ENCODE assay signal across 8 cellular contexts in genomic region chr6:136920858-136921520, GRCh38. TPM values are rescaled to one million over a fixed set of nuclear protein-coding genes. Genes with fewer than 3 reads are reported as not detected.
A peak's percentile ranks its signal among the peaks of the same experiment; 100 is the strongest.
DNase-seq lines count a peak whose midpoint lies in the region; ATAC-seq and TF ChIP-seq lines count a peak whose summit lies in the region.

No MANE protein-coding gene starts in this region.

- no peak for TF ChIP-seq CTCF in fibroblast of villous mesenchyme (IDR thresholded peaks at IDR 0.05; ENCODE audit: insufficient read depth, low read depth, low read length)

- H2AK5ac ChIP-seq in trophoblast cell (ENCODE audit: low read length), result no peak overlapping the region

- no CpG with 5 or more reads among the region's 41 CpGs for WGBS in trophoblast cell (ENCODE audit: extremely low coverage, insufficient coverage, insufficient read length)

- no peak overlapping the region for H4K8ac ChIP-seq in trophoblast cell (ENCODE audit: low read depth, low read length)

- no peaks in the 10 kb centered on the region for H3K9me3 Mint-ChIP-seq in activated CD4-positive, alpha-beta T cell treated with anti-CD3 and anti-CD28 coated beads, Interleukin-2, amount 10 ng/mL, durations not matched to agents 7 days and 5 days

- no peak overlapping the region for H2BK120ac ChIP-seq in trophoblast cell (ENCODE audit: insufficient read depth, low read length, poor library complexity)

- no peak overlapping the region for H4K91ac ChIP-seq in trophoblast cell (ENCODE audit: low read depth, low read length)

- DNase-seq in AG20443 (ENCODE audit: low spot score), result peak; percentile 26
- DNase-seq in activated CD4-positive, alpha-beta T cell treated with anti-CD3 and anti-CD28 coated beads, Interleukin-2, amount 10 ng/mL, durations not matched to agents 7 days and 5 days, result no peak
- peak; percentile 8 for DNase-seq in fibroblast of villous mesenchyme (ENCODE audit: low read depth)
- DNase-seq in trophoblast cell, result peak in 1 of 2 donors; percentile 12
- no peak for DNase-seq in Ammon's horn (ENCODE audit: low spot score)
- DNase-seq in NCI-H2107 treated with DMSO at 0.1 percent for 48 hours (lab: John Stamatoyannopoulos, UW; ENCODE audit: unreplicated experiment), result no peak

- no peaks in the 10 kb centered on the region for H3K79me1 ChIP-seq in trophoblast cell (ENCODE audit: low read length)

- no peak overlapping the region for H2BK12ac ChIP-seq in trophoblast cell (ENCODE audit: low read length)

- H3K36me3 Mint-ChIP-seq in activated CD4-positive, alpha-beta T cell treated with anti-CD3 and anti-CD28 coated beads, Interleukin-2, amount 10 ng/mL, durations not matched to agents 7 days and 5 days (ENCODE audit: low read depth), result no peaks in the 10 kb centered on the region

- no peaks in the 10 kb centered on the region for H3K79me2 ChIP-seq in trophoblast cell (ENCODE audit: control insufficient read depth, insufficient read depth, low read length, poor library complexity)

- peaks cover 7% of the 10 kb centered on the region for H3K9me3 ChIP-seq in trophoblast cell (ENCODE audit: insufficient read depth, low read depth, low read length)

- H3K18ac ChIP-seq in trophoblast cell (ENCODE audit: low read length), result no peak overlapping the region

- H2BK5ac ChIP-seq in trophoblast cell (ENCODE audit: low read depth, low read length, poor library complexity), result no peak overlapping the region

- H3K36me3 ChIP-seq in trophoblast cell (ENCODE audit: control insufficient read depth in 1 of 2, insufficient read depth in 2 of 2, low read length in 2 of 2), result peaks cover 0 to 2% of the 10 kb centered on the region in 2 experiments

- peak overlapping the region; percentile 67 for H2AFZ ChIP-seq in trophoblast cell (ENCODE audit: insufficient read depth, low read length, poor library complexity)

- no peak overlapping the region for H3K27ac Mint-ChIP-seq in activated CD4-positive, alpha-beta T cell treated with anti-CD3 and anti-CD28 coated beads, Interleukin-2, amount 10 ng/mL, durations not matched to agents 7 days and 5 days

- H3K4ac ChIP-seq in trophoblast cell (ENCODE audit: low read depth, low read length), result no peak overlapping the region

- H3K4me1 Mint-ChIP-seq in activated CD4-positive, alpha-beta T cell treated with anti-CD3 and anti-CD28 coated beads, Interleukin-2, amount 10 ng/mL, durations not matched to agents 7 days and 5 days, result peaks cover 29% of the 10 kb centered on the region

- peak overlapping the region; percentile 5 for H3K9ac ChIP-seq in trophoblast cell (ENCODE audit: low read length)

- no peak overlapping the region for H4K12ac ChIP-seq in trophoblast cell (ENCODE audit: low read depth, low read length)

- no peak overlapping the region for H3K23ac ChIP-seq in trophoblast cell (ENCODE audit: low read length)

- H3K4me3 ChIP-seq in fibroblast of villous mesenchyme (ENCODE audit: low read depth, low read length) (peak overlapping the region; percentile 55), trophoblast cell (ENCODE audit: low read depth, low read length) (peak overlapping the region; percentile 66)

- H3K14ac ChIP-seq in trophoblast cell (ENCODE audit: low read length), result no peak overlapping the region

- no peak overlapping the region for H3K27ac ChIP-seq in trophoblast cell (ENCODE audit: low read depth, low read length)

- H3K4me3 Mint-ChIP-seq in activated CD4-positive, alpha-beta T cell treated with anti-CD3 and anti-CD28 coated beads, Interleukin-2, amount 10 ng/mL, durations not matched to agents 7 days and 5 days, result peak overlapping the region; percentile 67

- peaks cover 16 to 20% of the 10 kb centered on the region in 2 experiments for H3K4me1 ChIP-seq in trophoblast cell (ENCODE audit: control insufficient read depth in 1 of 2, insufficient read depth in 2 of 2, low read length in 2 of 2)

- POLR2A ChIA-PET in activated CD4-positive, alpha-beta T cell treated with anti-CD3 and anti-CD28 coated beads, Interleukin-2, amount 10 ng/mL, durations not matched to agents 7 days and 5 days (lab: Charles Lee), result no interaction called here

- peaks cover 40% of the 10 kb centered on the region for H3K27me3 ChIP-seq in trophoblast cell (ENCODE audit: insufficient read depth, low read length)

- H3K27me3 Mint-ChIP-seq in activated CD4-positive, alpha-beta T cell treated with anti-CD3 and anti-CD28 coated beads, Interleukin-2, amount 10 ng/mL, durations not matched to agents 7 days and 5 days, result peaks cover 59% of the 10 kb centered on the region

- peak; percentile 19 for ATAC-seq in GM18498 (IDR thresholded peaks at IDR 0.05; ENCODE audit: unreplicated experiment)
- no peak for ATAC-seq in HG03521 (IDR thresholded peaks at IDR 0.05; ENCODE audit: unreplicated experiment)

- CTCF ChIA-PET in activated CD4-positive, alpha-beta T cell treated with anti-CD3 and anti-CD28 coated beads, Interleukin-2, amount 10 ng/mL, durations not matched to agents 7 days and 5 days (lab: Charles Lee), result interaction anchor here (0.5 to 1.2 kb wide), 5 partner anchors 14 to 670 kb away, joined by 3 to 4 read pairs (median 3); no protein-coding TSS in a partner anchor

- peak overlapping the region; percentile 99 for H3K4me2 ChIP-seq in trophoblast cell (ENCODE audit: low read length)

RNA-seq across cellular contexts. Expression of gene SLC35D3, which starts 1.1 kb away (rescaled TPM):
- total RNA-seq in activated CD4-positive, alpha-beta T cell treated with anti-CD3 and anti-CD28 coated beads, Interleukin-2, amount 10 ng/mL, durations not matched to agents 7 days and 5 days, result not detected
- total RNA-seq in fibroblast of villous mesenchyme, result not detected in 2 replicates
- not detected in 2 replicates for polyA plus RNA-seq in trophoblast cell (2013)

Comparison
In these comparisons a context has a peak if more than half of its experiments do, and no peak if none do; other contexts are left out.
1. DNase-seq: peak in AG20443 (single experiment) and fibroblast of villous mesenchyme (single experiment); none in activated CD4-positive, alpha-beta T cell treated with anti-CD3 and anti-CD28 coated beads, Interleukin-2, amount 10 ng/mL, durations not matched to agents 7 days and 5 days (single experiment), Ammon's horn (single experiment) and NCI-H2107 treated with DMSO at 0.1 percent for 48 hours (single experiment).